Comparison of ENCODE assay signal across 16 cellular contexts in the genomic region with DNA sequence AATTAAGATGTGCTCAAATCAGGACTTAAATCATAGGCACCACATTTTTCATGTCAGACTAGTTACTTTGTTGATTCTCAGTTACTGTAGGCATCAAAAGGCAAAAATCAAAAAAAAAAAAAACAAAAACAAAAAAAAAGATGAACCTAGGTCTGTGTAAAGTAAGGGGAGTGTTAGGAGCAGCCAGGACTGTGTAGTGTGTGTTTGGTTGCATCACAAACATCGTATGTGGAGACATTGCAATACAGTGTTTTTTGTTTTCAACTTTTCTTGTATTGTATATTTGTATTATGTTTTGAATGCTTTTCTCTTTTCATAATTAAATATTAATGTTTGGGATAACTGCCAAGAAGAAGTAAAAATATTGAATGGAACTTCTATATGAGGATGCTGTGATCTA.
"Had no signal": no experiment of that assay in that cellular context is flagged by ENCODE, and none has a peak within 500 bp of the region (broad histone marks: within the 10 kb centered on the region; RNA-seq: fewer than 3 reads in every experiment).

No MANE protein-coding gene starts in this region.

- H3K9me3 ChIP-seq: prostate gland, testis, upper lobe of right lung had no signal

- H3K36me3 ChIP-seq: prostate gland had no signal

- DNase-seq: activated B cell treated with CpG ODN at 0.5 μM for 24 hours; activated CD4-positive, alpha-beta T cell treated with anti-CD3 and anti-CD28 coated beads, Interleukin-2, amount 10 ng/mL, durations not matched to agents 24 days and 14 days; activated naive CD4-positive, alpha-beta T cell treated with anti-CD3 and anti-CD28 coated beads, Interleukin-2, amount 10 ng/mL, durations not matched to agents 7 days and 5 days; amniotic stem cell; endodermal cell; hippocampal formation; lower lobe of right lung; naive thymus-derived CD4-positive, alpha-beta T cell; stimulated activated CD4-positive, alpha-beta T cell treated with anti-CD3 and anti-CD28 coated beads, Interleukin-12 subunit alpha, Interleukin-12 subunit beta, amount 100 ng/mL, for 4 hours; stimulated activated CD4-positive, alpha-beta T cell treated with anti-CD3 and anti-CD28 coated beads, Interleukin-2, amount 100 ng/mL, for 48 hours; stimulated activated naive CD8-positive, alpha-beta T cell treated with anti-CD3 and anti-CD28 coated beads, Interleukin-15, amount 100 ng/mL, for 72 hours; T-helper 17 cell; testis; upper lobe of right lung had no signal

- H3K27me3 ChIP-seq: testis, upper lobe of right lung had no signal

- ATAC-seq: lower lobe of right lung; naive thymus-derived CD4-positive, alpha-beta T cell; sciatic nerve; stimulated activated naive CD8-positive, alpha-beta T cell treated with anti-CD3 and anti-CD28 coated beads, Interleukin-15, amount 100 ng/mL, for 72 hours; T-helper 17 cell; upper lobe of right lung had no signal

- H3K4me3 ChIP-seq: lower lobe of right lung, prostate gland, testis, upper lobe of right lung had no signal

- H3K27ac ChIP-seq: lower lobe of right lung, prostate gland, upper lobe of right lung had no signal

- H3K4me1 ChIP-seq: lower lobe of right lung, prostate gland, upper lobe of right lung had no signal
